Comparison of ENCODE assay signal across 8 cellular contexts in genomic region chr22:18024956-18025720, GRCh38. TPM values are rescaled to one million over a fixed set of nuclear protein-coding genes. Genes with fewer than 3 reads are reported as not detected.
DNase-seq lines count a peak whose midpoint lies in the region; ATAC-seq, FAIRE-seq and TF ChIP-seq lines count a peak whose summit lies in the region.

No MANE protein-coding gene starts in this region.

- H3K4me3 ChIP-seq in kidney (ENCODE audit: low read length in 2 of 2) (peak overlapping the region; percentile 53 to 82), testis (peak overlapping the region; percentile 54 to 68)

- H3K27me3 ChIP-seq in testis = no peaks in the 10 kb centered on the region

- H3K27me3 Mint-ChIP-seq in activated T-cell treated with anti-CD3 and anti-CD28 coated beads, Interleukin-2, amount 50 U/mL, for 4 hours (ENCODE audit: low read depth) = peaks cover 40% of the 10 kb centered on the region
- H3K27me3 Mint-ChIP-seq in activated naive CD8-positive, alpha-beta T cell treated with anti-CD3 and anti-CD28 coated beads, Interleukin-2, amount 10 ng/mL, durations not matched to agents 7 days and 5 days = peaks cover 67% of the 10 kb centered on the region

- TF ChIP-seq CTCF in kidney (IDR thresholded peaks at IDR 0.05; ENCODE audit: borderline replicate concordance, extremely low read depth, insufficient read depth) (no peak), testis (IDR thresholded peaks at IDR 0.05) (no peak)

- H3K27ac ChIP-seq in kidney (ENCODE audit: low read depth in 2 of 2, low read length in 2 of 2) (no peak overlapping the region), testis (no peak overlapping the region)

- TF ChIP-seq POLR2A in testis (IDR thresholded peaks at IDR 0.05) = no peak

- 24 to 27% methylated on average over 19 to 21 of the region's 21 CpGs for WGBS in testis, 2 donors

- no peaks in the 10 kb centered on the region for H3K36me3 Mint-ChIP-seq in activated T-cell treated with anti-CD3 and anti-CD28 coated beads, Interleukin-2, amount 50 U/mL, for 4 hours (ENCODE audit: insufficient read depth)
- H3K36me3 Mint-ChIP-seq in activated naive CD8-positive, alpha-beta T cell treated with anti-CD3 and anti-CD28 coated beads, Interleukin-2, amount 10 ng/mL, durations not matched to agents 7 days and 5 days = no peaks in the 10 kb centered on the region

- intact Hi-C loops in kidney (cut with DNase I) = no loop called here
- intact Hi-C loops in testis (cut with DNase I; ENCODE audit: low total_unique reads) = no loop called here

- no peak for DNase-seq in activated T-cell treated with anti-CD3 and anti-CD28 coated beads, Interleukin-2, amount 50 U/mL, for 4 hours
- DNase-seq in activated T-cell treated with anti-CD3 and anti-CD28 coated beads, Interleukin-2, amount 50 U/mL, for 48 hours = no peak
- DNase-seq in activated naive CD8-positive, alpha-beta T cell treated with anti-CD3 and anti-CD28 coated beads, Interleukin-2, amount 10 ng/mL, durations not matched to agents 7 days and 5 days = no peak
- DNase-seq in kidney (no peak), testis (peak; percentile 34), RPMI8226 (no peak)

- no peaks in the 10 kb centered on the region for H3K9me3 Mint-ChIP-seq in activated T-cell treated with anti-CD3 and anti-CD28 coated beads, Interleukin-2, amount 50 U/mL, for 4 hours
- H3K9me3 Mint-ChIP-seq in activated naive CD8-positive, alpha-beta T cell treated with anti-CD3 and anti-CD28 coated beads, Interleukin-2, amount 10 ng/mL, durations not matched to agents 7 days and 5 days = no peaks in the 10 kb centered on the region

- H3K27ac Mint-ChIP-seq in activated naive CD8-positive, alpha-beta T cell treated with anti-CD3 and anti-CD28 coated beads, Interleukin-2, amount 10 ng/mL, durations not matched to agents 7 days and 5 days = no peak overlapping the region

- ATAC-seq in activated T-cell treated with anti-CD3 and anti-CD28 coated beads, Interleukin-2, amount 50 U/mL, for 4 hours = no peak
- ATAC-seq in activated naive CD8-positive, alpha-beta T cell treated with anti-CD3 and anti-CD28 coated beads, Interleukin-2, amount 10 ng/mL, durations not matched to agents 7 days and 5 days (ENCODE audit: low read depth) = no peak
- ATAC-seq in HG03432 (IDR thresholded peaks at IDR 0.05; ENCODE audit: unreplicated experiment) (no peak), GM18858 (IDR thresholded peaks at IDR 0.05; ENCODE audit: unreplicated experiment) (no peak)

- peaks cover 12% of the 10 kb centered on the region for H3K4me1 Mint-ChIP-seq in activated T-cell treated with anti-CD3 and anti-CD28 coated beads, Interleukin-2, amount 50 U/mL, for 4 hours (ENCODE audit: low read depth)
- peaks cover 12% of the 10 kb centered on the region for H3K4me1 Mint-ChIP-seq in activated naive CD8-positive, alpha-beta T cell treated with anti-CD3 and anti-CD28 coated beads, Interleukin-2, amount 10 ng/mL, durations not matched to agents 7 days and 5 days

- no peak for FAIRE-seq in kidney (lab: Jason Lieb, UNC)

- H3K36me3 ChIP-seq in kidney (ENCODE audit: control insufficient read depth in 1 of 2, insufficient read depth in 2 of 2, low read length in 2 of 2) = no peaks in the 10 kb centered on the region
- no peaks in the 10 kb centered on the region for H3K36me3 ChIP-seq in testis (ENCODE audit: low read depth, missing control alignments)

- H3K9ac ChIP-seq in kidney (ENCODE audit: low read length in 2 of 2) = peak overlapping the region; percentile 17 to 55

- peaks cover 0 to 11% of the 10 kb centered on the region in 2 donors for H3K4me1 ChIP-seq in kidney (ENCODE audit: control insufficient read depth in 1 of 2, insufficient read depth in 1 of 2, low read depth in 1 of 2, low read length in 2 of 2)
- H3K4me1 ChIP-seq in testis = peaks cover 9% of the 10 kb centered on the region

- peak overlapping the region; percentile 77 for H3K4me3 Mint-ChIP-seq in activated T-cell treated with anti-CD3 and anti-CD28 coated beads, Interleukin-2, amount 50 U/mL, for 4 hours
- peak overlapping the region; percentile 85 for H3K4me3 Mint-ChIP-seq in activated naive CD8-positive, alpha-beta T cell treated with anti-CD3 and anti-CD28 coated beads, Interleukin-2, amount 10 ng/mL, durations not matched to agents 7 days and 5 days

- POLR2A ChIA-PET in activated naive CD8-positive, alpha-beta T cell treated with anti-CD3 and anti-CD28 coated beads, Interleukin-2, amount 10 ng/mL, durations not matched to agents 7 days and 5 days (lab: Charles Lee) = no interaction called here

- H3K9me3 ChIP-seq in kidney (ENCODE audit: control insufficient read depth in 1 of 2, low read length in 2 of 2) (no peaks in the 10 kb centered on the region), testis (no peaks in the 10 kb centered on the region)

RNA-seq across cellular contexts. Expression of gene MICAL3, which starts 0.8 kb away (rescaled TPM):
- total RNA-seq in activated T-cell treated with anti-CD3 and anti-CD28 coated beads, Interleukin-2, amount 50 U/mL, for 4 hours = 10 to 100 TPM; 33.9 to 39.6 (median 35.1) TPM
- 10 to 100 TPM; 35.7 to 36.8 TPM for total RNA-seq in activated naive CD8-positive, alpha-beta T cell treated with anti-CD3 and anti-CD28 coated beads, Interleukin-2, amount 10 ng/mL, durations not matched to agents 7 days and 5 days
- 99.4 TPM for total RNA-seq in kidney
- polyA plus RNA-seq in kidney (ENCODE audit: insufficient read depth, low read depth, low replicate concordance) = 5.0 TPM
- 100 to 1,000 TPM; 103 to 106 TPM for total RNA-seq in testis
- polyA plus RNA-seq in testis (ENCODE audit: insufficient read depth, low read depth, low replicate concordance) = 104 TPM

RNA-seq across cellular contexts. Expression of gene PEX26, which starts 52.7 kb away (rescaled TPM):
- total RNA-seq in activated T-cell treated with anti-CD3 and anti-CD28 coated beads, Interleukin-2, amount 50 U/mL, for 4 hours = 10 to 100 TPM; 51.3 to 68.3 (median 58.2) TPM
- 10 to 100 TPM; 36.0 to 37.2 TPM for total RNA-seq in activated naive CD8-positive, alpha-beta T cell treated with anti-CD3 and anti-CD28 coated beads, Interleukin-2, amount 10 ng/mL, durations not matched to agents 7 days and 5 days
- total RNA-seq in kidney (45.2 TPM), testis (10 to 100 TPM; 29.1 to 33.4 TPM)
- polyA plus RNA-seq in kidney (ENCODE audit: insufficient read depth, low read depth, low replicate concordance) (18.1 TPM), testis (ENCODE audit: insufficient read depth, low read depth, low replicate concordance) (16.8 TPM)
